ENCODE assay signal across 8 cellular contexts in genomic region chr7:130943336-130943901, GRCh38.
DNase-seq lines count a peak whose midpoint lies in the region; ATAC-seq and TF ChIP-seq lines count a peak whose summit lies in the region.

No MANE protein-coding gene starts in this region.

- H3K27ac Mint-ChIP-seq in T-helper 17 cell = no peak overlapping the region

- H3K4me3 ChIP-seq in fibroblast of mammary gland (ENCODE audit: control insufficient read depth, low read depth, low read length) = peak overlapping the region; percentile 32

- ATAC-seq in activated T-cell treated with anti-CD3 and anti-CD28 coated beads, Interleukin-2, amount 50 U/mL, for 4 hours = peak; percentile 32 to 55
- ATAC-seq in T-helper 17 cell (peak; percentile 22), HG03045 (IDR thresholded peaks at IDR 0.05; ENCODE audit: unreplicated experiment) (no peak), GM19351 (IDR thresholded peaks at IDR 0.05; ENCODE audit: unreplicated experiment) (no peak)

- peak overlapping the region; percentile 83 for H3K4me3 Mint-ChIP-seq in activated T-cell treated with anti-CD3 and anti-CD28 coated beads, Interleukin-2, amount 50 U/mL, for 4 hours
- H3K4me3 Mint-ChIP-seq in T-helper 17 cell = peak overlapping the region; percentile 96

- no peaks in the 10 kb centered on the region for H3K27me3 Mint-ChIP-seq in activated T-cell treated with anti-CD3 and anti-CD28 coated beads, Interleukin-2, amount 50 U/mL, for 4 hours (ENCODE audit: low read depth)
- H3K27me3 Mint-ChIP-seq in T-helper 17 cell = no peaks in the 10 kb centered on the region

- no peak for DNase-seq in activated T-cell treated with anti-CD3 and anti-CD28 coated beads, Interleukin-2, amount 50 U/mL, for 4 hours
- no peak for DNase-seq in activated T-cell treated with anti-CD3 and anti-CD28 coated beads, Interleukin-2, amount 50 U/mL, for 1 hour
- no peak for DNase-seq in T-helper 17 cell
- DNase-seq in fibroblast of mammary gland (ENCODE audit: low read depth) = peak; percentile 88
- DNase-seq in pulmonary artery endothelial cell (ENCODE audit: low read depth, low spot score) = peak; percentile 29
- DNase-seq in DMS114 treated with DMSO at 0.1 percent for 48 hours (lab: John Stamatoyannopoulos, UW; ENCODE audit: unreplicated experiment) = no peak

- peaks cover 78% of the 10 kb centered on the region for H3K36me3 Mint-ChIP-seq in activated T-cell treated with anti-CD3 and anti-CD28 coated beads, Interleukin-2, amount 50 U/mL, for 4 hours (ENCODE audit: insufficient read depth)
- peaks cover 20% of the 10 kb centered on the region for H3K36me3 Mint-ChIP-seq in T-helper 17 cell (ENCODE audit: low read depth)

- TF ChIP-seq CTCF in fibroblast of mammary gland (conservative IDR thresholded peaks at IDR 0.05; ENCODE audit: control insufficient read depth, insufficient read depth, low read depth, low read length) = no peak

- H3K4me1 Mint-ChIP-seq in activated T-cell treated with anti-CD3 and anti-CD28 coated beads, Interleukin-2, amount 50 U/mL, for 4 hours (ENCODE audit: low read depth) = peaks cover 91% of the 10 kb centered on the region
- H3K4me1 Mint-ChIP-seq in T-helper 17 cell = peaks cover 84% of the 10 kb centered on the region

- no peaks in the 10 kb centered on the region for H3K9me3 ChIP-seq in T-helper 17 cell (ENCODE audit: control insufficient read depth, low read length, poor library complexity, severe bottlenecking)

- H3K9me3 Mint-ChIP-seq in activated T-cell treated with anti-CD3 and anti-CD28 coated beads, Interleukin-2, amount 50 U/mL, for 4 hours = no peaks in the 10 kb centered on the region

Comparison
In these comparisons a context has a peak if more than half of its experiments do, and no peak if none do; other contexts are left out.
1. ATAC-seq: peak in activated T-cell treated with anti-CD3 and anti-CD28 coated beads, Interleukin-2, amount 50 U/mL, for 4 hours (2 of 2) and T-helper 17 cell (single experiment); none in HG03045 (single experiment) and GM19351 (single experiment).
2. DNase-seq: peak in fibroblast of mammary gland (single experiment) and pulmonary artery endothelial cell (single experiment); none in activated T-cell treated with anti-CD3 and anti-CD28 coated beads, Interleukin-2, amount 50 U/mL, for 4 hours (single experiment), activated T-cell treated with anti-CD3 and anti-CD28 coated beads, Interleukin-2, amount 50 U/mL, for 1 hour (single experiment), T-helper 17 cell (0 of 3) and DMS114 treated with DMSO at 0.1 percent for 48 hours (single experiment).